26 cellular contexts compared by ENCODE assay signal in the genomic region with DNA sequence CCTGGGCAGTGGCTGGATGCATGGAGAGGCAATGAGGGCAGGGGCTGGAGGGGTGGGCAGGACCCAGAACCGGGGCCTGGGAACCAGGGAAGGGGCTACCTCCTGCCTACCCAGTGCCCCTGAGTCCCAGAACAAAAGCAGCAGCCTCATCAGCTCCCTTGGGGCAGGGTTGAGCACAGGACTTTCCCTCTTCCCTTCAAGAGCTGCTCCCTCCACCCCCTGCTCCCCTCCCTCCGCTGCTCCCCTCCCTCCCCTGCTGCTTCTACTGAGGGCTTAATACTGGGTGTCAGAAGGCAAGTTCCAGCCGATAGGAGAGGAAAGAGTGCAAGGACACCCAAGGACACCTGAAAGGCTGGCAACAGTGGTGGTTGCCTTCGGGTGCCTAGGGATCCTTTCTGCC. TPM values are rescaled to one million over a fixed set of nuclear protein-coding genes. Genes with fewer than 3 reads are reported as not detected.
DNase-seq lines count a peak whose midpoint lies in the region; TF ChIP-seq lines count a peak whose summit lies in the region.
"Had no signal": no experiment of that assay in that cellular context is flagged by ENCODE, and none has a peak within 500 bp of the region (broad histone marks: within the 10 kb centered on the region; RNA-seq: fewer than 3 reads in every experiment).

No MANE protein-coding gene starts in this region.

- H3K4me3 ChIP-seq in spleen = no peak overlapping the region
- H3K4me3 ChIP-seq: A549, BLaER1, GM12878 had no signal

- DNase-seq in NCI-H82 (lab: John Stamatoyannopoulos, UW) (peak; percentile 49), NCI-H82 treated with DMSO at 0.1 percent for 48 hours (lab: John Stamatoyannopoulos, UW; ENCODE audit: unreplicated experiment) (no peak), spleen (peak; percentile 66), NCI-H510A (lab: John Stamatoyannopoulos, UW) (no peak), UCSD-AML1 (lab: John Stamatoyannopoulos, UW; ENCODE audit: unreplicated experiment) (no peak)
- DNase-seq: BE2C; C1 segment of cervical spinal cord; CD4-positive, alpha-beta memory T cell; CD4-positive, CD25-positive, alpha-beta regulatory T cell; CD8-positive, alpha-beta memory T cell; COR-L47; DMS 273 treated with DMSO at 0.1 percent for 48 hours; DMS153; DMS53; DMS79; DND-41; EL; GDM1 had no signal

- H3K4me1 ChIP-seq in spleen = peaks cover 0 to 24% (median 6%) of the 10 kb centered on the region in 6 donors
- H3K4me1 ChIP-seq: BE2C had no signal

- 69 to 80% (median 72%) methylated on average over 3 to 4 of the region's 4 CpGs for WGBS in spleen, 5 donors

- TF ChIP-seq POLR2A in spleen (IDR thresholded peaks at IDR 0.05) = no peak

- TF ChIP-seq CTCF in spleen (IDR thresholded peaks at IDR 0.05 in 8 of 11, conservative IDR thresholded peaks at IDR 0.05 in 3 of 11) = no peak

- no peaks in the 10 kb centered on the region for H3K36me3 ChIP-seq in spleen
- H3K36me3 ChIP-seq: BE2C, BLaER1 had no signal

- no peak overlapping the region for H3K27ac ChIP-seq in spleen
- H3K27ac ChIP-seq: 22Rv1, A549, BLaER1 had no signal

- peaks cover 0 to 3% (median 0%) of the 10 kb centered on the region in 7 donors for H3K27me3 ChIP-seq in spleen (replicated peaks in 1 of 7)
- H3K27me3 ChIP-seq: BE2C, BLaER1 had no signal

- H3K9me3 ChIP-seq in spleen = peaks cover 0 to 19% (median 6%) of the 10 kb centered on the region in 8 donors
- H3K9me3 ChIP-seq: BE2C had no signal

- intact Hi-C loops in spleen (cut with DNase I; ENCODE audit: low total_unique reads) = no loop called here

RNA-seq across cellular contexts. Expression of a gene that starts 28.2 kb away (rescaled TPM):
- total RNA-seq in spleen = 10 to 100 TPM in 6 of 7 donors, 1 to 10 TPM in 1; 8.8 to 40.3 (median 20.0) TPM
- 10 to 100 TPM in 1 of 3 donors, 1 to 10 TPM in 2; 3.2 to 15.6 (median 7.8) TPM for polyA plus RNA-seq in spleen
- total RNA-seq: A172; CD4-positive, CD25-positive, alpha-beta regulatory T cell had no signal
- polyA plus RNA-seq: A549, CD14-positive monocyte had no signal

RNA-seq across cellular contexts. Expression of a gene that starts 41.5 kb away (rescaled TPM):
- total RNA-seq in spleen = not detected
- polyA plus RNA-seq in spleen = not detected
- total RNA-seq: A172; CD4-positive, alpha-beta memory T cell; CD4-positive, CD25-positive, alpha-beta regulatory T cell; CD8-positive, alpha-beta memory T cell; Daoy; G401; GM12878 had no signal
- polyA plus RNA-seq: A549; CD14-positive monocyte; CD4-positive, alpha-beta memory T cell; CD4-positive, CD25-positive, alpha-beta regulatory T cell; CD8-positive, alpha-beta memory T cell; GM12878 had no signal

RNA-seq across cellular contexts. Expression of a gene that starts 47.4 kb away (rescaled TPM):
- total RNA-seq in spleen = 1 to 10 TPM; 1.8 to 7.0 (median 3.7) TPM
- polyA plus RNA-seq in spleen = 1 to 10 TPM in 1 of 3 donors, under 1 TPM in 2; 0.63 to 1.2 (median 0.83) TPM

Comparison
In these comparisons a context has a peak if more than half of its experiments do, and no peak if none do; other contexts are left out.
1. DNase-seq: peak in NCI-H82 (single experiment) and spleen (single experiment); none in NCI-H82 treated with DMSO at 0.1 percent for 48 hours (single experiment), NCI-H510A (single experiment) and UCSD-AML1 (single experiment).